ENCODE assay signal across 12 cellular contexts in genomic region chr17:42310281-42311156, GRCh38. TPM values are rescaled to one million over a fixed set of nuclear protein-coding genes. Genes with fewer than 3 reads are reported as not detected.
A peak's percentile ranks its signal among the peaks of the same experiment; 100 is the strongest.
DNase-seq lines count a peak whose midpoint lies in the region; ATAC-seq and TF ChIP-seq lines count a peak whose summit lies in the region.
"Had no signal": no experiment of that assay in that cellular context is flagged by ENCODE, and none has a peak within 500 bp of the region (broad histone marks: within the 10 kb centered on the region; RNA-seq: fewer than 3 reads in every experiment).

No MANE protein-coding gene starts in this region.

- H2AFZ ChIP-seq in mesenchymal stem cell (ENCODE audit: low read depth, low read length): no peak overlapping the region
- H2AFZ ChIP-seq: parathyroid adenoma had no signal

- H3K27ac ChIP-seq in heart right ventricle: peak overlapping the region in 9 of 10 donors; percentile 24 to 86 (median 78)
- peak overlapping the region; percentile 10 for H3K27ac ChIP-seq in angular gyrus (ENCODE audit: low read depth, low read length)
- no peak overlapping the region for H3K27ac ChIP-seq in mesenchymal stem cell (ENCODE audit: low read length, poor library complexity, severe bottlenecking)
- peak overlapping the region; percentile 54 for H3K27ac ChIP-seq in urinary bladder (ENCODE audit: low read depth)
- H3K27ac ChIP-seq: parathyroid adenoma had no signal

- H3K4me1 ChIP-seq in heart right ventricle (peaks cover 10 to 61% (median 31%) of the 10 kb centered on the region in 9 donors), mesenchymal stem cell (ENCODE audit: control insufficient read depth, insufficient read depth, low read depth, low read length) (peaks cover 15% of the 10 kb centered on the region), urinary bladder (ENCODE audit: insufficient read depth) (no peaks in the 10 kb centered on the region)
- H3K4me1 ChIP-seq: parathyroid adenoma had no signal

- H4K8ac ChIP-seq in mesenchymal stem cell (ENCODE audit: low read length): no peak overlapping the region

- H3K18ac ChIP-seq in mesenchymal stem cell (ENCODE audit: low read depth in 1 of 2, low read length in 2 of 2): peak overlapping the region in 1 of 2 experiments; percentile 16

- H3K27me3 ChIP-seq in heart right ventricle (no peaks in the 10 kb centered on the region), mesenchymal stem cell (ENCODE audit: control insufficient read depth in 1 of 2, insufficient read depth in 1 of 2, low read length in 2 of 2) (peaks cover 0 to 4% of the 10 kb centered on the region in 2 experiments)

- H4K91ac ChIP-seq in mesenchymal stem cell (ENCODE audit: low read length): peak overlapping the region; percentile 70

- no peak for ATAC-seq in heart right ventricle
- ATAC-seq in left cardiac atrium: no peak
- ATAC-seq in HG03025 (IDR thresholded peaks at IDR 0.05; ENCODE audit: low FRiP score, unreplicated experiment): no peak

- H3K4me2 ChIP-seq in mesenchymal stem cell (ENCODE audit: low read length, poor library complexity, severe bottlenecking): no peak overlapping the region

- WGBS in heart right ventricle, 2 donors: 80 to 82% methylated on average over 20 of the region's 20 CpGs
- WGBS in mesenchymal stem cell: 81% methylated on average over 17 of the region's 20 CpGs
- WGBS in urinary bladder: 62% methylated on average over 20 of the region's 20 CpGs

- TF ChIP-seq CTCF in heart right ventricle (IDR thresholded peaks at IDR 0.05): no peak

- DNase-seq in heart right ventricle: no peak
- no peak for DNase-seq in left cardiac atrium
- no peak for DNase-seq in mesenchymal stem cell
- no peak for DNase-seq in UCSD-AML1 (lab: John Stamatoyannopoulos, UW; ENCODE audit: unreplicated experiment)
- DNase-seq in T-helper 9 cell: no peak
- DNase-seq: central memory CD4-positive, alpha-beta T cell; DMS 273 treated with DMSO at 0.1 percent for 48 hours; SIG-M5 had no signal

- peaks cover 2% of the 10 kb centered on the region for H3K79me1 ChIP-seq in mesenchymal stem cell (replicated peaks; ENCODE audit: low read length, poor library complexity, severe bottlenecking)

- peak overlapping the region in 1 of 2 experiments; percentile 50 for H3K4ac ChIP-seq in mesenchymal stem cell (ENCODE audit: low read depth in 1 of 2, low read length in 2 of 2)

- no peak overlapping the region for H2BK5ac ChIP-seq in mesenchymal stem cell (ENCODE audit: low read depth, low read length, poor library complexity, severe bottlenecking)

- no peak overlapping the region for H2BK120ac ChIP-seq in mesenchymal stem cell (ENCODE audit: low read depth, low read length)

- H3K9me3 ChIP-seq in heart right ventricle (no peaks in the 10 kb centered on the region), mesenchymal stem cell (ENCODE audit: control insufficient read depth, low read length) (no peaks in the 10 kb centered on the region)

- peaks cover 0 to 98% (median 37%) of the 10 kb centered on the region in 9 donors for H3K36me3 ChIP-seq in heart right ventricle
- peaks cover 41 to 76% of the 10 kb centered on the region in 2 experiments for H3K36me3 ChIP-seq in mesenchymal stem cell (ENCODE audit: control insufficient read depth in 1 of 2, insufficient read depth in 2 of 2, low read depth in 1 of 2, low read length in 2 of 2)
- no peaks in the 10 kb centered on the region for H3K36me3 ChIP-seq in urinary bladder (ENCODE audit: insufficient read depth)

- no peak overlapping the region for H2AK5ac ChIP-seq in mesenchymal stem cell (ENCODE audit: low read length, severe bottlenecking)

- intact Hi-C loops in heart right ventricle (cut with DNase I): loop anchor here in 2 of 10 donors (5.0 to 10.0 kb wide), 2 partner anchors 204 to 217 kb away; no protein-coding TSS in a partner anchor
- intact Hi-C loops in left cardiac atrium (cut with DNase I): loop anchor here in 1 of 2 donors (10.0 kb wide), 1 partner anchor 204 kb away; no protein-coding TSS in a partner anchor

- no peak overlapping the region for H3K4me3 ChIP-seq in heart right ventricle
- no peak overlapping the region for H3K4me3 ChIP-seq in mesenchymal stem cell (ENCODE audit: insufficient read depth in 1 of 2, low read depth in 1 of 2, low read length in 2 of 2)
- no peak overlapping the region for H3K4me3 ChIP-seq in urinary bladder (ENCODE audit: low read depth, low read length)

- no peak overlapping the region for H2BK12ac ChIP-seq in mesenchymal stem cell (ENCODE audit: low read length in 2 of 2)

- H2BK15ac ChIP-seq in mesenchymal stem cell (ENCODE audit: low read depth, poor library complexity, severe bottlenecking): no peak overlapping the region

- peak overlapping the region in 1 of 2 experiments; percentile 88 for H3K14ac ChIP-seq in mesenchymal stem cell (ENCODE audit: low read length in 2 of 2)

- H3K9ac ChIP-seq in mesenchymal stem cell (ENCODE audit: low read length): peak overlapping the region; percentile 71
- H3K9ac ChIP-seq: parathyroid adenoma had no signal

- H3K23ac ChIP-seq in mesenchymal stem cell (ENCODE audit: low read length in 2 of 2): peak overlapping the region in 1 of 2 experiments; percentile 29

RNA-seq across cellular contexts. Expression of gene STAT5A, which starts 22.2 kb away (rescaled TPM):
- total RNA-seq in heart right ventricle (10 to 100 TPM; 13.4 to 28.5 (median 16.1) TPM), left cardiac atrium (10 to 100 TPM; 38.1 to 40.6 TPM), urinary bladder (14.9 TPM)
- polyA plus RNA-seq in heart right ventricle (10 to 100 TPM in 1 of 2 donors, 1 to 10 TPM in 1; 8.2 to 11.9 TPM), urinary bladder (34.0 TPM)
- polyA plus RNA-seq in mesenchymal stem cell (2013, experiment 1 of 2): 4.0 TPM
- polyA plus RNA-seq in mesenchymal stem cell (2013, experiment 2 of 2): 3.2 TPM

RNA-seq across cellular contexts. Expression of gene STAT5B, which starts 34.3 kb away (rescaled TPM):
- total RNA-seq in heart right ventricle (10 to 100 TPM; 26.3 to 34.7 (median 30.8) TPM), left cardiac atrium (10 to 100 TPM; 42.4 to 46.2 TPM), urinary bladder (37.6 TPM)
- polyA plus RNA-seq in heart right ventricle (10 to 100 TPM; 14.4 to 22.5 TPM), urinary bladder (66.3 TPM)
- polyA plus RNA-seq in mesenchymal stem cell (2013, experiment 1 of 2): 12.3 TPM
- 11.9 TPM for polyA plus RNA-seq in mesenchymal stem cell (2013, experiment 2 of 2)
